In genomic region chr11:8707541-8708270, GRCh38 we compare ENCODE assay signal across 9 cellular contexts. TPM values are rescaled to one million over a fixed set of nuclear protein-coding genes. Genes with fewer than 3 reads are reported as not detected.
DNase-seq lines count a peak whose midpoint lies in the region; ATAC-seq and TF ChIP-seq lines count a peak whose summit lies in the region.
"Had no signal": no experiment of that assay in that cellular context is flagged by ENCODE, and none has a peak within 500 bp of the region (broad histone marks: within the 10 kb centered on the region; RNA-seq: fewer than 3 reads in every experiment).

No MANE protein-coding gene starts in this region.

- intact Hi-C loops in left cardiac atrium (cut with DNase I) = no loop called here
- intact Hi-C loops in A673 (cut with micrococcal nuclease; ENCODE audit: unreplicated experiment) = no loop called here

- no TSS peak for BruUV-seq in A673 (replicated peaks; lab: Mats Ljungman, UMichigan)

- peak overlapping the region; percentile 31 for H3K4me3 ChIP-seq in rectal smooth muscle tissue (ENCODE audit: low read length)
- H3K4me3 ChIP-seq in A673 (ENCODE audit: low read depth, low read length, poor library complexity, severe bottlenecking) = no peak overlapping the region

- H3K27ac ChIP-seq in rectal smooth muscle tissue (ENCODE audit: low read depth, low read length) (peak overlapping the region; percentile 98), A673 (ENCODE audit: low read depth, low read length, poor library complexity, severe bottlenecking) (no peak overlapping the region)

- CTCF ChIA-PET in A673 (lab: Charles Lee) = no interaction called here
- CTCF ChIA-PET in activated naive CD4-positive, alpha-beta T cell treated with anti-CD3 and anti-CD28 coated beads, Interleukin-2, amount 10 ng/mL, durations not matched to agents 7 days and 5 days (lab: Charles Lee) = no interaction called here

- POLR2A ChIA-PET in A673 (lab: Charles Lee; ENCODE audit: low non-redundant PET) = no interaction called here

- H3K4me1 ChIP-seq in rectal smooth muscle tissue (ENCODE audit: control insufficient read depth, insufficient read depth, low read length) = peaks cover 42% of the 10 kb centered on the region
- H3K4me1 ChIP-seq in A673 (ENCODE audit: insufficient read depth, low read length, poor library complexity, severe bottlenecking) = no peaks in the 10 kb centered on the region

- peaks cover 2% of the 10 kb centered on the region for H3K4me1 Mint-ChIP-seq in T-helper 17 cell
- H3K4me1 Mint-ChIP-seq in activated naive CD4-positive, alpha-beta T cell treated with anti-CD3 and anti-CD28 coated beads, Interleukin-2, amount 10 ng/mL, durations not matched to agents 7 days and 5 days = no peaks in the 10 kb centered on the region

- ATAC-seq in T-helper 17 cell (no peak), left cardiac atrium (peak; percentile 16 to 74), HG02571 (IDR thresholded peaks at IDR 0.05; ENCODE audit: unreplicated experiment) (no peak)

- H3K27ac Mint-ChIP-seq in T-helper 17 cell = peak overlapping the region; percentile 34
- H3K27ac Mint-ChIP-seq in activated naive CD4-positive, alpha-beta T cell treated with anti-CD3 and anti-CD28 coated beads, Interleukin-2, amount 10 ng/mL, durations not matched to agents 7 days and 5 days = no peak overlapping the region
- H3K27ac Mint-ChIP-seq: activated T-cell treated with anti-CD3 and anti-CD28 coated beads, Interleukin-2, amount 50 U/mL, for 24 hours had no signal

- no peak overlapping the region for H3K9ac ChIP-seq in rectal smooth muscle tissue (ENCODE audit: low read length)

- H3K9me3 Mint-ChIP-seq in activated naive CD4-positive, alpha-beta T cell treated with anti-CD3 and anti-CD28 coated beads, Interleukin-2, amount 10 ng/mL, durations not matched to agents 7 days and 5 days = no peaks in the 10 kb centered on the region
- H3K9me3 Mint-ChIP-seq: activated T-cell treated with anti-CD3 and anti-CD28 coated beads, Interleukin-2, amount 50 U/mL, for 24 hours had no signal

- H3K27me3 ChIP-seq in rectal smooth muscle tissue (ENCODE audit: control insufficient read depth, insufficient read depth, low read length) (no peaks in the 10 kb centered on the region), A673 (replicated peaks; ENCODE audit: insufficient read depth, low read depth, low read length, poor library complexity) (no peaks in the 10 kb centered on the region)

- H3K9me3 ChIP-seq in T-helper 17 cell (ENCODE audit: control insufficient read depth, low read length, poor library complexity, severe bottlenecking) (no peaks in the 10 kb centered on the region), A673 (ENCODE audit: low read depth, low read length, poor library complexity, severe bottlenecking) (no peaks in the 10 kb centered on the region)

- H3K36me3 ChIP-seq in rectal smooth muscle tissue (ENCODE audit: control insufficient read depth, insufficient read depth, low read length) (peaks cover 27% of the 10 kb centered on the region), A673 (ENCODE audit: insufficient read depth, low read length, poor library complexity, severe bottlenecking) (no peaks in the 10 kb centered on the region)

- no peak for TF ChIP-seq CTCF in A673 (conservative IDR thresholded peaks at IDR 0.05; ENCODE audit: low read depth, low read length)

- H3K4me3 Mint-ChIP-seq in T-helper 17 cell = no peak overlapping the region
- H3K4me3 Mint-ChIP-seq in activated naive CD4-positive, alpha-beta T cell treated with anti-CD3 and anti-CD28 coated beads, Interleukin-2, amount 10 ng/mL, durations not matched to agents 7 days and 5 days = no peak overlapping the region
- H3K4me3 Mint-ChIP-seq: activated T-cell treated with anti-CD3 and anti-CD28 coated beads, Interleukin-2, amount 50 U/mL, for 24 hours had no signal

- peaks cover 17% of the 10 kb centered on the region for H3K27me3 Mint-ChIP-seq in T-helper 17 cell
- peaks cover 4% of the 10 kb centered on the region for H3K27me3 Mint-ChIP-seq in activated naive CD4-positive, alpha-beta T cell treated with anti-CD3 and anti-CD28 coated beads, Interleukin-2, amount 10 ng/mL, durations not matched to agents 7 days and 5 days
- H3K27me3 Mint-ChIP-seq: activated T-cell treated with anti-CD3 and anti-CD28 coated beads, Interleukin-2, amount 50 U/mL, for 24 hours had no signal

- H3K36me3 Mint-ChIP-seq in T-helper 17 cell (ENCODE audit: low read depth) = no peaks in the 10 kb centered on the region
- H3K36me3 Mint-ChIP-seq in activated naive CD4-positive, alpha-beta T cell treated with anti-CD3 and anti-CD28 coated beads, Interleukin-2, amount 10 ng/mL, durations not matched to agents 7 days and 5 days = no peaks in the 10 kb centered on the region

- DNase-seq in D341Med (ENCODE audit: low spot score) (peak; percentile 61), T-helper 17 cell (no peak), left cardiac atrium (peak; percentile 71), A673 (ENCODE audit: low spot score) (no peak), 8988T (no peak)
- DNase-seq in activated naive CD4-positive, alpha-beta T cell treated with anti-CD3 and anti-CD28 coated beads, Interleukin-2, amount 10 ng/mL, durations not matched to agents 7 days and 5 days = no peak
- DNase-seq: activated T-cell treated with anti-CD3 and anti-CD28 coated beads, Interleukin-2, amount 50 U/mL, for 24 hours had no signal

RNA-seq across cellular contexts. Expression of gene RPL27A, which starts 25.1 kb away (rescaled TPM):
- 1,000 to 10,000 TPM; 1,682 to 1,804 TPM for total RNA-seq in T-helper 17 cell
- total RNA-seq in left cardiac atrium = 100 to 1,000 TPM; 577 to 727 TPM
- total RNA-seq in A673 (2021) = 576 and 629 TPM in 2 replicates

RNA-seq across cellular contexts. Expression of gene TRIM66, which starts 25.2 kb away (rescaled TPM):
- 10 to 100 TPM; 20.0 to 23.5 TPM for total RNA-seq in T-helper 17 cell
- 1 to 10 TPM; 2.3 to 3.2 TPM for total RNA-seq in left cardiac atrium
- total RNA-seq in A673 (2021) = 9.7 and 14.6 TPM in 2 replicates

Comparison
In these comparisons a context has a peak if more than half of its experiments do, and no peak if none do; other contexts are left out.
1. DNase-seq: peak in D341Med (single experiment) and left cardiac atrium (single experiment); none in T-helper 17 cell (0 of 3), A673 (single experiment), activated naive CD4-positive, alpha-beta T cell treated with anti-CD3 and anti-CD28 coated beads, Interleukin-2, amount 10 ng/mL, durations not matched to agents 7 days and 5 days (single experiment) and 8988T (single experiment).
2. ATAC-seq: peak in left cardiac atrium (2 of 2); none in T-helper 17 cell (single experiment) and HG02571 (single experiment).